In genomic region chr12:51926718-51927117, GRCh38 we compare ENCODE assay signal across 8 cellular contexts. TPM values are rescaled to one million over a fixed set of nuclear protein-coding genes. Genes with fewer than 3 reads are reported as not detected.
DNase-seq lines count a peak whose midpoint lies in the region; ATAC-seq and TF ChIP-seq lines count a peak whose summit lies in the region.
"Had no signal": no experiment of that assay in that cellular context is flagged by ENCODE, and none has a peak within 500 bp of the region (broad histone marks: within the 10 kb centered on the region; RNA-seq: fewer than 3 reads in every experiment).

No MANE protein-coding gene starts in this region.

- intact Hi-C loops in lower lobe of right lung (cut with DNase I) (no loop called here), stomach (cut with DNase I; ENCODE audit: low total_unique reads) (no loop called here)

- ATAC-seq in lower lobe of right lung (no peak), HG02852 (IDR thresholded peaks at IDR 0.05; ENCODE audit: unreplicated experiment) (no peak)

- H3K27me3 ChIP-seq in lower lobe of right lung (ENCODE audit: low read depth) (no peaks in the 10 kb centered on the region), stomach (no peaks in the 10 kb centered on the region)

- H3K4me1 ChIP-seq in lower lobe of right lung (peaks cover 48% of the 10 kb centered on the region), stomach (peaks cover 18 to 36% (median 22%) of the 10 kb centered on the region in 4 donors)

- no peak for TF ChIP-seq EP300 in stomach (IDR thresholded peaks at IDR 0.05)

- 34 to 74% (median 43%) methylated on average over 2 of the region's 2 CpGs for WGBS in stomach, 5 donors

- no peaks in the 10 kb centered on the region for H3K36me3 ChIP-seq in lower lobe of right lung
- H3K36me3 ChIP-seq in stomach: no peaks in the 10 kb centered on the region

- CTCF ChIA-PET in RWPE1 (lab: Yijun Ruan, JAX): interaction anchor here (0.6 to 1.7 kb wide), 2 partner anchors 10 to 806 kb away, joined by 3 to 5 read pairs; no protein-coding TSS in a partner anchor

- TF ChIP-seq CTCF in GM20000 (IDR thresholded peaks at IDR 0.05; ENCODE audit: extremely low read depth, missing control alignments) (peak; percentile 22), RWPE1 (conservative IDR thresholded peaks at IDR 0.05; ENCODE audit: low read depth) (peak; percentile 28), lower lobe of right lung (IDR thresholded peaks at IDR 0.05) (peak; percentile 56), stomach (IDR thresholded peaks at IDR 0.05) (peak in 5 of 7 experiments; percentile 45 to 77 (median 72))

- H3K27ac ChIP-seq in RWPE1: no peak overlapping the region
- H3K27ac ChIP-seq in lower lobe of right lung: peak overlapping the region; percentile 69
- H3K27ac ChIP-seq in stomach: peak overlapping the region in 1 of 5 donors; percentile 33

- DNase-seq in GM20000 (ENCODE audit: low spot score) (peak; percentile 45), RWPE1 (ENCODE audit: low spot score) (peak; percentile 57), amniotic epithelial cell (ENCODE audit: low read depth) (peak; percentile 49), lower lobe of right lung (no peak), stomach (peak; percentile 75), NCI-H146 (lab: John Stamatoyannopoulos, UW) (no peak)

- H3K9me3 ChIP-seq in lower lobe of right lung (no peaks in the 10 kb centered on the region), stomach (no peaks in the 10 kb centered on the region)

- POLR2A ChIA-PET in RWPE1 (lab: Yijun Ruan, JAX; ENCODE audit: low non-redundant PET): interaction anchor here (0.6 kb wide), 1 partner anchor 54 kb away, joined by 3 read pairs; no protein-coding TSS in a partner anchor

- TF ChIP-seq POLR2A in stomach (IDR thresholded peaks at IDR 0.05): no peak

- H3K4me3 ChIP-seq in lower lobe of right lung: no peak overlapping the region
- no peak overlapping the region for H3K4me3 ChIP-seq in stomach

RNA-seq across cellular contexts. Expression of gene ACVRL1, which starts 19.4 kb away (rescaled TPM):
- total RNA-seq in lower lobe of right lung (242 TPM), stomach (100 to 1,000 TPM in 2 of 5 donors, 10 to 100 TPM in 3; 36.2 to 117 (median 62.4) TPM)
- 10 to 100 TPM; 11.0 to 20.8 (median 13.3) TPM for polyA plus RNA-seq in stomach

RNA-seq across cellular contexts. Expression of gene ACVR1B, which starts 24.8 kb away (rescaled TPM):
- total RNA-seq in lower lobe of right lung (34.9 TPM), stomach (10 to 100 TPM; 23.9 to 53.1 (median 31.3) TPM)
- polyA plus RNA-seq in stomach: 1 to 10 TPM; 8.3 to 9.5 (median 9.1) TPM

RNA-seq across cellular contexts. Expression of gene ANKRD33, which starts 38.8 kb away (rescaled TPM):
- not detected for total RNA-seq in lower lobe of right lung
- total RNA-seq in stomach: not detected
- not detected for polyA plus RNA-seq in stomach
- total RNA-seq: temporal lobe had no signal

Comparison
In these comparisons a context has a peak if more than half of its experiments do, and no peak if none do; other contexts are left out.
1. DNase-seq: peak in GM20000 (single experiment), RWPE1 (single experiment), amniotic epithelial cell (single experiment) and stomach (single experiment); none in lower lobe of right lung (single experiment) and NCI-H146 (single experiment).
2. CTCF ChIP-seq: peak in every context shown above with its lines; median percentile 72 in stomach; 56 in lower lobe of right lung; 28 in RWPE1; 22 in GM20000.